In the genomic region with DNA sequence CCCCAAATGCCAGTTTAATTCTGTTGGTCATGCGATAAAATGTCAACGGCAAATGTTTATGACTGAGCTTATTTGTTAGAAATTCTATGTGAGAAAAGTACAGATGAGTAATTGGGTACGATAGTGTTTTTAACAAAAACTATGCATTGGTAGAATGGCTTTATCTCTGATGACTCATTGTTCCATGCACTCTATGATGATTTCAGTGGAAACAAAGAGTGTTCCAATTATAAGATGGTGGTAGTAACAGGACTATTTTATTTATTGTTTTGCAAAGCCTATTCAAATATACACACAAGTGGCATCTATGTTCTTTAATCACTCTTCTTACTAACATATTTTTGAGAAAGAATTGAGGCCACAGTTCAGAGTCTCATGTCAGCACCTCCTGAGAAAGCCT, we compare ENCODE assay signal across 1 cellular context.
TF ChIP-seq lines count a peak whose summit lies in the region.

No MANE protein-coding gene starts in this region.

TF ChIP-seq in H1, 55 proteins besides CTCF, POLR2A, EP300 and RAD21:
- TF ChIP-seq ATF2 (IDR thresholded peaks at IDR 0.05; ENCODE audit: low read length) (no peak), E2F6 (IDR thresholded peaks at IDR 0.05) (no peak), CTBP2 (IDR thresholded peaks at IDR 0.05; ENCODE audit: borderline replicate concordance, insufficient read depth, insufficient read length, low read length) (no peak), TBP (IDR thresholded peaks at IDR 0.05; ENCODE audit: low read depth, low read length) (no peak), ATF3 (IDR thresholded peaks at IDR 0.05; ENCODE audit: insufficient read depth, low read depth, low read length) (no peak), HDAC6 (IDR thresholded peaks at IDR 0.05; ENCODE audit: low read depth, low read length) (no peak), CHD2 (IDR thresholded peaks at IDR 0.05; ENCODE audit: low read length) (no peak), EGR1 (IDR thresholded peaks at IDR 0.05; ENCODE audit: borderline replicate concordance, low read depth, low read length) (no peak), KDM1A (IDR thresholded peaks at IDR 0.05; ENCODE audit: borderline replicate concordance, low read length) (no peak), CEBPB (IDR thresholded peaks at IDR 0.05; ENCODE audit: low read depth, low read length) (no peak), SRF (IDR thresholded peaks at IDR 0.05; ENCODE audit: low read depth, low read length) (no peak)
- TF ChIP-seq, protein P1, sequence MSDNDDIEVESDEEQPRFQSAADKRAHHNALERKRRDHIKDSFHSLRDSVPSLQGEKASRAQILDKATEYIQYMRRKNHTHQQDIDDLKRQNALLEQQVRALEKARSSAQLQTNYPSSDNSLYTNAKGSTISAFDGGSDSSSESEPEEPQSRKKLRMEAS (IDR thresholded peaks at IDR 0.05) = no peak
